15 cellular contexts compared by ENCODE assay signal in the genomic region with DNA sequence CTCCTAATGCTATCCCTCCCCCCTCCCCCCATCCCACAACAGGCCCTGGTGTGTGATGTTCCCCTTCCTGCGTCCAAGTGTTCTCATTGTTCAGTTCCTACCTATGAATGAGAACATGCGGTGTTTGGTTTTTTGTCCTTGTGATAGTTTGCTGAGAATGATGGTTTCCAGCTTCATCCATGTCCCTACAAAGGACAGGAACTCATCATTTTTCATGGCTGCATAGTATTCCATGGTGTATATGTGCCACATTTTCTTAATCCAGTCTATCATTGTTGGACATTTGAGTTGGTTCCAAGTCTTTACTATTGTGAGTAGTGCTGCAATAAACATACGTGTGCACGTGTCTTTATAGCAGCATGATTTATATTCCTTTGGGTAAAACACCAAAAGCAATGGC. TPM values are rescaled to one million over a fixed set of nuclear protein-coding genes. Genes with fewer than 3 reads are reported as not detected.
"Had no signal": no experiment of that assay in that cellular context is flagged by ENCODE, and none has a peak within 500 bp of the region (broad histone marks: within the 10 kb centered on the region; RNA-seq: fewer than 3 reads in every experiment).

No MANE protein-coding gene starts in this region.

RNA-seq across cellular contexts. Expression of a gene that starts 31.4 kb away (rescaled TPM):
- total RNA-seq: activated naive CD4-positive, alpha-beta T cell treated with anti-CD3 and anti-CD28 coated beads for 36 hours; activated naive CD4-positive, alpha-beta T cell treated with anti-CD3 and anti-CD28 coated beads, Interleukin-2, amount 50 U/mL, for 72 hours; activated naive CD8-positive, alpha-beta T cell treated with anti-CD3 and anti-CD28 coated beads for 36 hours; activated naive CD8-positive, alpha-beta T cell treated with anti-CD3 and anti-CD28 coated beads, Interleukin-2, amount 10 ng/mL, durations not matched to agents 7 days and 5 days; activated T-cell treated with anti-CD3 and anti-CD28 coated beads, Interleukin-2, amount 50 U/mL, for 4 hours; activated T-cell treated with anti-CD3 and anti-CD28 coated beads, Interleukin-2, amount 50 U/mL, for 72 hours; activated T-helper 1 cell treated with anti-CD3 and anti-CD28 coated beads, Interleukin-12 subunit alpha, Interleukin-12 subunit beta, Interleukin-2, Interleukin-4 antibody, amounts not matched to agents 30 ng/mL and 10 ng/mL and 1 ng/mL, durations not matched to agents 14 hours and 24 hours and 36 hours; activated T-helper 17 cell treated with anti-CD3 and anti-CD28 coated beads, Interleukin-2, amount 50 U/mL, for 72 hours; activated T-helper 2 cell treated with anti-CD3 and anti-CD28 coated beads, Interferon-gamma antibody, Interleukin-2, Interleukin-4, amounts not matched to agents 10 μg/mL and 5 μg/mL and 100 μg/mL, durations not matched to agents 14 hours and 24 hours and 36 hours; adrenal gland; aorta; ascending aorta; breast epithelium; cardiac septum; chondrocyte had no signal
- polyA plus RNA-seq: adrenal gland, aorta had no signal
